In the genomic region with DNA sequence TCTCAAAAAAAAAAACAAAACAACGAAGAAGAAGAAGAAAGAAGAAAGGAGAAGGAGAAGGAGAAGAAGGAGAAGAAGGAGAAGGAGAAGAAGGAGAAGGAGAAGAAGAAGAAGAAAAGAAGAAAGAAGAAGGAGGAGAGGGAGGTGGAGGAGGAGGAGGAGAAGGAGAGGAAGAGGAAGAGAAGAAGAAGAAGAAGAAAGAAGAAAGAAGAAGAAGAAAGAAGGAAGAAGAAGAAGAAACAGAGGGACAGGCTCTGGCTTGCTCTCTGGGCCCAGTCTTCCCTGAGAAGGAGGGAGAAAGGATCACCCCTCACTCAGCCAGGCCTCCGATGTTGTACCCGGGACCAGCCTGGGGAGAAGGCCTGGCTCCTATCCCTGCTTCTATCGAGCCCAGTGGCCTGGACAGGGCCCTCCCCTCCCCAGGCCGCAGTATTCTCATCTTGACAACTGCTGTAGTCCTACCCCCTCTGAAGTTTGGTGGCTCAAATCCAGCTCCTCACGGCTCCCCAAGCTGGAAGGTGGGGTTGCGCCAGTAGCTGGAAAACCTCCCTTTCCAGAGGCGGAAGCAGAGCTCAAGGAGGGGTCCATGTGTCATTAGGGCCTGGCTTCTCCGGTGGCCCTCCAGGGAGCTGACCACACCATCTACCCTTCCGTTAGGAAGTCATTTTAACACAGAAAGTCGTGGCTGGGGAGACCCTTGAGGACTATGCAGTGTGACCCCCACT, we compare ENCODE assay signal across 1 cellular context.
A peak's percentile ranks its signal among the peaks of the same experiment; 100 is the strongest.
TF ChIP-seq lines count a peak whose summit lies in the region.

No MANE protein-coding gene starts in this region.

TF ChIP-seq in K562, 482 proteins besides CTCF, POLR2A, EP300 and RAD21:
- TF ChIP-seq, protein P1, sequence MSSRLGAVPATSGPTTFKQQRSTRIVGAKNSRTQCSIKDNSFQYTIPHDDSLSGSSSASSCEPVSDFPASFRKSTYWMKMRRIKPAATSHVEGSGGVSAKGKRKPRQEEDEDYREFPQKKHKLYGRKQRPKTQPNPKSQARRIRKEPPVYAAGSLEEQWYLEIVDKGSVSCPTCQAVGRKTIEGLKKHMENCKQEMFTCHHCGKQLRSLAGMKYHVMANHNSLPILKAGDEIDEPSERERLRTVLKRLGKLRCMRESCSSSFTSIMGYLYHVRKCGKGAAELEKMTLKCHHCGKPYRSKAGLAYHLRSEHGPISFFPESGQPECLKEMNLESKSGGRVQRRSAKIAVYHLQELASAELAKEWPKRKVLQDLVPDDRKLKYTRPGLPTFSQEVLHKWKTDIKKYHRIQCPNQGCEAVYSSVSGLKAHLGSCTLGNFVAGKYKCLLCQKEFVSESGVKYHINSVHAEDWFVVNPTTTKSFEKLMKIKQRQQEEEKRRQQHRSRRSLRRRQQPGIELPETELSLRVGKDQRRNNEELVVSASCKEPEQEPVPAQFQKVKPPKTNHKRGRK (tag; IDR thresholded peaks at IDR 0.05): peak; percentile 92
- TF ChIP-seq TAF7 (tag; IDR thresholded peaks at IDR 0.05) (no peak), MCM7 (IDR thresholded peaks at IDR 0.05) (0 out of 4 replicates have a peak, but pooled peaks of 1 of the 2 experiments have one; percentile 29)
